In the genomic region with DNA sequence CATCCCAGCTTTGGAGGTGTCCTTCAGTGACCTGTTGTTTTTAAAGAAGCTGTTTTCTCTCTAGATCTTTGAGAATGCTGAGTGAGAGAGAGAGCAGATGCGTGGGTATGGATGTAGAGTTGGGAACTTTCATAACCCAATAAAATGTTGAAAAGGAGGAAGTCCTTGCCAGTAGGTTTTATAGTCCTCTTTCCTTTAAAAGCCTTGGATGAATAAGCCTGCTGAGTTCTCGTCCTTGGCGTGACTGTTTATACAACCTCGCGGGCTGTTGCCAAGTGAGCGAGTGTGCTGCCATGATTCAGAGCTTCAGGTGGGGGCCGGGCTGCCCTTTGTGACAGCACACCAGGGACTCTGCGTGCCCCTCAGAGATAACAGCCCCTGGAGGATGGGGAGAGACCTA, we compare ENCODE assay signal across 10 cellular contexts. TPM values are rescaled to one million over a fixed set of nuclear protein-coding genes. Genes with fewer than 3 reads are reported as not detected.
DNase-seq lines count a peak whose midpoint lies in the region; ATAC-seq, FAIRE-seq and TF ChIP-seq lines count a peak whose summit lies in the region.
"Had no signal": no experiment of that assay in that cellular context is flagged by ENCODE, and none has a peak within 500 bp of the region (broad histone marks: within the 10 kb centered on the region; RNA-seq: fewer than 3 reads in every experiment).

No MANE protein-coding gene starts in this region.

- no peak for TF ChIP-seq POLR2A in gastrocnemius medialis (IDR thresholded peaks at IDR 0.05)
- no peak for TF ChIP-seq POLR2A in GM12891 (IDR thresholded peaks at IDR 0.05; ENCODE audit: low read depth, low read length)

- H3K36me3 ChIP-seq in gastrocnemius medialis (no peaks in the 10 kb centered on the region), H7 (replicated peaks; ENCODE audit: control insufficient read depth, insufficient read depth, low read length) (no peaks in the 10 kb centered on the region)
- H3K36me3 ChIP-seq: left lung had no signal

- no peak for TF ChIP-seq CTCF in gastrocnemius medialis (IDR thresholded peaks at IDR 0.05 in 4 of 5, conservative IDR thresholded peaks at IDR 0.05 in 1 of 5)

- no peaks in the 10 kb centered on the region for H3K9me3 Mint-ChIP-seq in activated CD8-positive, alpha-beta memory T cell treated with anti-CD3 and anti-CD28 coated beads, Interleukin-2, amount 10 ng/mL, durations not matched to agents 7 days and 5 days (ENCODE audit: low read depth)

- intact Hi-C loops in Right ventricle myocardium inferior (cut with DNase I) (loop anchor here (2.0 kb wide), 2 partner anchors 15 to 49 kb away; no protein-coding TSS in a partner anchor), gastrocnemius medialis (cut with DNase I; ENCODE audit: low total_unique reads) (no loop called here)

- H3K4me1 Mint-ChIP-seq in activated CD8-positive, alpha-beta memory T cell treated with anti-CD3 and anti-CD28 coated beads, Interleukin-2, amount 10 ng/mL, durations not matched to agents 7 days and 5 days: no peaks in the 10 kb centered on the region

- H3K36me3 Mint-ChIP-seq in activated CD8-positive, alpha-beta memory T cell treated with anti-CD3 and anti-CD28 coated beads, Interleukin-2, amount 10 ng/mL, durations not matched to agents 7 days and 5 days: no peaks in the 10 kb centered on the region

- H3K9me3 ChIP-seq in gastrocnemius medialis: no peaks in the 10 kb centered on the region
- H3K9me3 ChIP-seq: left lung had no signal

- H3K4me3 ChIP-seq in gastrocnemius medialis (no peak overlapping the region), H7 (ENCODE audit: insufficient read depth, low read depth, low read length) (no peak overlapping the region)
- H3K4me3 ChIP-seq: left lung had no signal

- H3K27me3 Mint-ChIP-seq in activated CD8-positive, alpha-beta memory T cell treated with anti-CD3 and anti-CD28 coated beads, Interleukin-2, amount 10 ng/mL, durations not matched to agents 7 days and 5 days: peaks cover 5% of the 10 kb centered on the region

- no peak for FAIRE-seq in GM12891 (lab: Jason Lieb, UNC)

- H3K27me3 ChIP-seq in gastrocnemius medialis: no peaks in the 10 kb centered on the region
- no peaks in the 10 kb centered on the region for H3K27me3 ChIP-seq in H7 (ENCODE audit: control insufficient read depth, insufficient read depth, low read length)
- H3K27me3 ChIP-seq: left lung had no signal

- in situ Hi-C loops in gastrocnemius medialis (cut with MboI; ENCODE audit: low sequenced_read_pairs in 4 of 4): loop anchor here in 1 of 4 donors (5.0 kb wide), 1 partner anchor 48 kb away; no protein-coding TSS in a partner anchor

- H3K27ac ChIP-seq in gastrocnemius medialis: peak overlapping the region in 2 of 4 donors; percentile 45 to 63

- no peak overlapping the region for H3K27ac Mint-ChIP-seq in activated CD8-positive, alpha-beta memory T cell treated with anti-CD3 and anti-CD28 coated beads, Interleukin-2, amount 10 ng/mL, durations not matched to agents 7 days and 5 days

- H3K4me1 ChIP-seq in gastrocnemius medialis: peaks cover 4 to 22% of the 10 kb centered on the region in 2 donors

- CTCF ChIA-PET in activated CD8-positive, alpha-beta memory T cell treated with anti-CD3 and anti-CD28 coated beads, Interleukin-2, amount 10 ng/mL, durations not matched to agents 7 days and 5 days (lab: Charles Lee): no interaction called here

- ATAC-seq in Right ventricle myocardium inferior: peak; percentile 77
- ATAC-seq in gastrocnemius medialis: peak; percentile 47 to 61
- ATAC-seq in activated CD8-positive, alpha-beta memory T cell treated with anti-CD3 and anti-CD28 coated beads, Interleukin-2, amount 10 ng/mL, durations not matched to agents 7 days and 5 days: no peak
- ATAC-seq: left lung had no signal

- peak; percentile 78 for DNase-seq in GM04504 (ENCODE audit: low read depth)
- DNase-seq in T1000 (lab: John Stamatoyannopoulos, UW): peak; percentile 77
- peak; percentile 83 for DNase-seq in Right ventricle myocardium inferior (ENCODE audit: missing footprints)
- DNase-seq in gastrocnemius medialis: peak in 1 of 2 donors; percentile 51
- DNase-seq in NCI-H2081 (lab: John Stamatoyannopoulos, UW): no peak
- no peak for DNase-seq in activated CD8-positive, alpha-beta memory T cell treated with anti-CD3 and anti-CD28 coated beads, Interleukin-2, amount 10 ng/mL, durations not matched to agents 7 days and 5 days
- no peak for DNase-seq in H7
- no peak for DNase-seq in GM12891 (ENCODE audit: insufficient read length, low spot score)
- DNase-seq: left lung; stimulated activated CD8-positive, alpha-beta memory T cell treated with anti-CD3 and anti-CD28 coated beads, Interleukin-4, amount 100 ng/mL, for 48 hours had no signal

- H3K4me3 Mint-ChIP-seq in activated CD8-positive, alpha-beta memory T cell treated with anti-CD3 and anti-CD28 coated beads, Interleukin-2, amount 10 ng/mL, durations not matched to agents 7 days and 5 days: no peak overlapping the region

TF ChIP-seq in GM12891, 5 proteins besides CTCF, POLR2A, EP300 and RAD21:
- TF ChIP-seq PAX5 (IDR thresholded peaks at IDR 0.05; ENCODE audit: insufficient read depth, low read length, severe bottlenecking) (no peak), SPI1 (IDR thresholded peaks at IDR 0.05; ENCODE audit: low read depth, low read length) (no peak), POU2F2 (IDR thresholded peaks at IDR 0.05; ENCODE audit: low read depth, low read length) (no peak), POLR2AphosphoS5 (IDR thresholded peaks at IDR 0.05; ENCODE audit: low read depth, low read length) (no peak), TAF1 (IDR thresholded peaks at IDR 0.05; ENCODE audit: low read depth, low read length) (no peak)

RNA-seq across cellular contexts. Expression of a gene that starts 18.4 kb away (rescaled TPM):
- total RNA-seq in Right ventricle myocardium inferior: 869 TPM
- total RNA-seq in gastrocnemius medialis: 1 to 10 TPM; 1.3 to 9.4 (median 1.4) TPM
- not detected for total RNA-seq in activated CD8-positive, alpha-beta memory T cell treated with anti-CD3 and anti-CD28 coated beads, Interleukin-2, amount 10 ng/mL, durations not matched to agents 7 days and 5 days
- total RNA-seq in H7 (2014; rRNA removed; shearing (Covaris generic)): 0.35 and 0.81 TPM in 2 replicates
- polyA plus RNA-seq in GM12891 (2012; ENCODE audit: low read depth, missing spikeins): not detected

Comparison
In these comparisons a context has a peak if more than half of its experiments do, and no peak if none do; other contexts are left out.
1. DNase-seq: peak in GM04504 (single experiment), T1000 (single experiment) and Right ventricle myocardium inferior (single experiment); none in NCI-H2081 (0 of 2), activated CD8-positive, alpha-beta memory T cell treated with anti-CD3 and anti-CD28 coated beads, Interleukin-2, amount 10 ng/mL, durations not matched to agents 7 days and 5 days (single experiment), H7 (single experiment) and GM12891 (single experiment).
2. RNA of a gene that starts 18.4 kb away (total RNA-seq): 869 TPM in Right ventricle myocardium inferior (single experiment); 1.3 to 9.4 TPM in gastrocnemius medialis, 0.35 to 0.81 TPM in H7 and not detected in activated CD8-positive, alpha-beta memory T cell treated with anti-CD3 and anti-CD28 coated beads, Interleukin-2, amount 10 ng/mL, durations not matched to agents 7 days and 5 days; every median in the first group is over 10 times any median in the second.